Comparison of ENCODE assay signal across 16 cellular contexts in genomic region chr17:17088511-17089205, GRCh38. TPM values are rescaled to one million over a fixed set of nuclear protein-coding genes. Genes with fewer than 3 reads are reported as not detected.
A peak's percentile ranks its signal among the peaks of the same experiment; 100 is the strongest.
DNase-seq lines count a peak whose midpoint lies in the region; ATAC-seq and TF ChIP-seq lines count a peak whose summit lies in the region.
"Had no signal": no experiment of that assay in that cellular context is flagged by ENCODE, and none has a peak within 500 bp of the region (broad histone marks: within the 10 kb centered on the region; RNA-seq: fewer than 3 reads in every experiment).

No MANE protein-coding gene starts in this region.

- no peak overlapping the region for H3K27ac ChIP-seq in neuronal stem cell (replicated peaks; ENCODE audit: low read length)
- H3K27ac ChIP-seq: 22Rv1, lower lobe of right lung, ovary had no signal

- H3K4ac ChIP-seq in neuronal stem cell (ENCODE audit: low read length), result no peak overlapping the region

- H3K4me2 ChIP-seq in neuronal stem cell (ENCODE audit: insufficient read depth, low read length, poor library complexity, severe bottlenecking), result no peak overlapping the region

- no peak overlapping the region for H2BK5ac ChIP-seq in neuronal stem cell (ENCODE audit: low read length)

- no peak overlapping the region for H2BK120ac ChIP-seq in neuronal stem cell (ENCODE audit: low read depth, low read length)

- no peak overlapping the region for H3K9ac ChIP-seq in neuronal stem cell (ENCODE audit: low read depth, low read length, poor library complexity)

- no peaks in the 10 kb centered on the region for H3K27me3 ChIP-seq in neuronal stem cell (ENCODE audit: control insufficient read depth in 3 of 3, insufficient read depth in 3 of 3, low read depth in 1 of 3, low read length in 3 of 3)
- H3K27me3 ChIP-seq: ovary had no signal

- H3K4me1 Mint-ChIP-seq in activated T-helper 17 cell treated with anti-CD3 and anti-CD28 coated beads, Interleukin-2, amount 50 U/mL, for 72 hours, result peaks cover 40% of the 10 kb centered on the region

- H4K91ac ChIP-seq in neuronal stem cell (ENCODE audit: low read depth, low read length, poor library complexity), result no peak overlapping the region

- no peak overlapping the region for H2BK15ac ChIP-seq in neuronal stem cell (ENCODE audit: low read length)

- peak overlapping the region; percentile 23 for H3K14ac ChIP-seq in neuronal stem cell (ENCODE audit: low read length)

- TF ChIP-seq CTCF in GM12865 (IDR thresholded peaks at IDR 0.05; ENCODE audit: insufficient read depth, low read depth, low read length, missing control alignments), result no peak

- H3K79me1 ChIP-seq in neuronal stem cell (ENCODE audit: low read depth, low read length), result peaks cover 1% of the 10 kb centered on the region

- no peak overlapping the region for H2AK5ac ChIP-seq in neuronal stem cell (ENCODE audit: low read depth, low read length)

- peaks cover 7 to 59% of the 10 kb centered on the region in 2 donors for H3K36me3 ChIP-seq in neuronal stem cell (replicated peaks in 1 of 2; ENCODE audit: control insufficient read depth in 2 of 2, insufficient read depth in 2 of 2, low read length in 2 of 2)
- H3K36me3 ChIP-seq: ovary had no signal

- peak overlapping the region; percentile 53 for H3K4me3 Mint-ChIP-seq in activated T-helper 17 cell treated with anti-CD3 and anti-CD28 coated beads, Interleukin-2, amount 50 U/mL, for 72 hours
- H3K4me3 Mint-ChIP-seq: activated naive CD8-positive, alpha-beta T cell; stimulated activated memory B cell treated with anti-CD40 and anti-IgM and Interleukin-4, amounts not matched to agents 10 μg/mL and 1 μg/mL and 100 μg/mL, for 72 hours had no signal

- H3K27me3 Mint-ChIP-seq in activated T-helper 17 cell treated with anti-CD3 and anti-CD28 coated beads, Interleukin-2, amount 50 U/mL, for 72 hours, result no peaks in the 10 kb centered on the region
- H3K27me3 Mint-ChIP-seq: activated naive CD8-positive, alpha-beta T cell; stimulated activated memory B cell treated with anti-CD40 and anti-IgM and Interleukin-4, amounts not matched to agents 10 μg/mL and 1 μg/mL and 100 μg/mL, for 72 hours had no signal

- peak overlapping the region; percentile 7 for H3K23ac ChIP-seq in neuronal stem cell (ENCODE audit: low read depth, low read length, poor library complexity)

- no peak overlapping the region for H2AFZ ChIP-seq in neuronal stem cell (ENCODE audit: low read length)

- H3K9me3 Mint-ChIP-seq in activated T-helper 17 cell treated with anti-CD3 and anti-CD28 coated beads, Interleukin-2, amount 50 U/mL, for 72 hours, result no peaks in the 10 kb centered on the region
- H3K9me3 Mint-ChIP-seq: stimulated activated memory B cell treated with anti-CD40 and anti-IgM and Interleukin-4, amounts not matched to agents 10 μg/mL and 1 μg/mL and 100 μg/mL, for 72 hours had no signal

- H2BK12ac ChIP-seq in neuronal stem cell (ENCODE audit: low read length), result no peak overlapping the region

- peaks cover 38% of the 10 kb centered on the region for H3K36me3 Mint-ChIP-seq in activated T-helper 17 cell treated with anti-CD3 and anti-CD28 coated beads, Interleukin-2, amount 50 U/mL, for 72 hours (ENCODE audit: low read depth)
- H3K36me3 Mint-ChIP-seq: activated naive CD8-positive, alpha-beta T cell had no signal

- no peak overlapping the region for H3K4me3 ChIP-seq in GM12865 (ENCODE audit: low read depth, low read length)
- H3K4me3 ChIP-seq in neuronal stem cell (ENCODE audit: low read length in 2 of 2), result no peak overlapping the region
- H3K4me3 ChIP-seq: lower lobe of right lung, ovary had no signal

- no peaks in the 10 kb centered on the region for H3K9me3 ChIP-seq in neuronal stem cell (replicated peaks in 1 of 2; ENCODE audit: control insufficient read depth in 2 of 2, insufficient read depth in 1 of 2, low read depth in 1 of 2, low read length in 2 of 2)
- H3K9me3 ChIP-seq: lower lobe of right lung, ovary had no signal

- H4K8ac ChIP-seq in neuronal stem cell (ENCODE audit: low read depth, low read length), result no peak overlapping the region

- ATAC-seq in activated T-helper 17 cell treated with anti-CD3 and anti-CD28 coated beads, Interleukin-2, amount 50 U/mL, for 72 hours (replicated peaks), result peak; percentile 88
- no peak for ATAC-seq in GM18870 (IDR thresholded peaks at IDR 0.05; ENCODE audit: unreplicated experiment)
- no peak for ATAC-seq in HG02840 (IDR thresholded peaks at IDR 0.05; ENCODE audit: low FRiP score, unreplicated experiment)
- ATAC-seq: stimulated activated memory B cell treated with anti-CD40 and anti-IgM and Interleukin-4, amounts not matched to agents 10 μg/mL and 1 μg/mL and 100 μg/mL, for 72 hours had no signal

- peak; percentile 9 for DNase-seq in DMS53 (lab: John Stamatoyannopoulos, UW)
- DNase-seq in DMS53 treated with DMSO at 0.1 percent for 48 hours (lab: John Stamatoyannopoulos, UW; ENCODE audit: unreplicated experiment), result no peak
- DNase-seq in GM12865 (ENCODE audit: low read depth), result peak; percentile 22
- no peak for DNase-seq in neuronal stem cell (ENCODE audit: low spot score)
- DNase-seq in NCI-H2107 treated with DMSO at 0.1 percent for 48 hours (lab: John Stamatoyannopoulos, UW; ENCODE audit: unreplicated experiment), result no peak
- DNase-seq: activated CD4-positive, CD25-positive, alpha-beta regulatory T cell; EL; lower lobe of right lung; NCI-H526 treated with DMSO at 0.1 percent for 48 hours had no signal

- no CpG with 5 or more reads among the region's 6 CpGs for WGBS in neuronal stem cell (ENCODE audit: extremely low coverage in 2 of 2, insufficient read length in 2 of 2, insufficient replicate concordance in 1 of 2), 2 donors

- no peak overlapping the region for H3K18ac ChIP-seq in neuronal stem cell (ENCODE audit: low read length)

- H3K4me1 ChIP-seq in neuronal stem cell (ENCODE audit: control insufficient read depth in 2 of 2, insufficient read depth in 1 of 2, low read depth in 1 of 2, low read length in 2 of 2), result peaks cover 0 to 13% of the 10 kb centered on the region in 2 donors

- H3K27ac Mint-ChIP-seq in activated T-helper 17 cell treated with anti-CD3 and anti-CD28 coated beads, Interleukin-2, amount 50 U/mL, for 72 hours, result peak overlapping the region; percentile 82
- H3K27ac Mint-ChIP-seq: stimulated activated memory B cell treated with anti-CD40 and anti-IgM and Interleukin-4, amounts not matched to agents 10 μg/mL and 1 μg/mL and 100 μg/mL, for 72 hours had no signal

RNA-seq across cellular contexts. Expression of gene MPRIP, which starts 46.4 kb away (rescaled TPM):
- total RNA-seq in activated T-helper 17 cell treated with anti-CD3 and anti-CD28 coated beads, Interleukin-2, amount 50 U/mL, for 72 hours, result 100 to 1,000 TPM; 204 to 207 TPM
- polyA plus RNA-seq in neuronal stem cell (2013, experiment 1 of 2), result 67.7 TPM
- polyA plus RNA-seq in neuronal stem cell (2013, experiment 2 of 2), result 72.4 TPM

Comparison
In these comparisons a context has a peak if more than half of its experiments do, and no peak if none do; other contexts are left out.
1. DNase-seq: peak in DMS53 (single experiment) and GM12865 (single experiment); none in DMS53 treated with DMSO at 0.1 percent for 48 hours (single experiment), neuronal stem cell (single experiment) and NCI-H2107 treated with DMSO at 0.1 percent for 48 hours (single experiment).